ENCODE assay signal across 31 cellular contexts in genomic region chr5:157802747-157803146, GRCh38.
"Had no signal": no experiment of that assay in that cellular context is flagged by ENCODE, and none has a peak within 500 bp of the region (broad histone marks: within the 10 kb centered on the region; RNA-seq: fewer than 3 reads in every experiment).

No MANE protein-coding gene starts in this region.

- H3K4me1 Mint-ChIP-seq: activated CD4-positive, alpha-beta T cell treated with anti-CD3 and anti-CD28 coated beads for 36 hours; activated CD4-positive, alpha-beta T cell treated with anti-CD3 and anti-CD28 coated beads, Interleukin-2, amount 10 ng/mL, durations not matched to agents 24 days and 14 days; activated CD8-positive, alpha-beta memory T cell treated with anti-CD3 and anti-CD28 coated beads, Interleukin-2, amount 10 ng/mL, durations not matched to agents 7 days and 5 days; activated naive CD4-positive, alpha-beta T cell treated with anti-CD3 and anti-CD28 coated beads, Interleukin-2, amount 10 ng/mL, durations not matched to agents 7 days and 5 days; activated naive CD8-positive, alpha-beta T cell treated with anti-CD3 and anti-CD28 coated beads, Interleukin-2, amount 10 ng/mL, durations not matched to agents 7 days and 5 days; brain had no signal

- H3K4me3 Mint-ChIP-seq: activated CD4-positive, alpha-beta memory T cell treated with anti-CD3 and anti-CD28 coated beads for 36 hours; activated CD4-positive, alpha-beta T cell treated with anti-CD3 and anti-CD28 coated beads for 36 hours; activated CD4-positive, alpha-beta T cell treated with anti-CD3 and anti-CD28 coated beads, Interleukin-2, amount 10 ng/mL, durations not matched to agents 24 days and 14 days; activated CD8-positive, alpha-beta memory T cell treated with anti-CD3 and anti-CD28 coated beads, Interleukin-2, amount 10 ng/mL, durations not matched to agents 7 days and 5 days; activated CD8-positive, alpha-beta T cell treated with anti-CD3 and anti-CD28 coated beads, Interleukin-2, amount 10 ng/mL, durations not matched to agents 7 days and 5 days; activated naive CD4-positive, alpha-beta T cell treated with anti-CD3 and anti-CD28 coated beads, Interleukin-2, amount 10 ng/mL, durations not matched to agents 7 days and 5 days; activated naive CD8-positive, alpha-beta T cell treated with anti-CD3 and anti-CD28 coated beads, Interleukin-2, amount 10 ng/mL, durations not matched to agents 7 days and 5 days; activated T-cell treated with anti-CD3 and anti-CD28 coated beads, Interleukin-2, amount 50 U/mL, for 24 hours; activated T-cell treated with anti-CD3 and anti-CD28 coated beads, Interleukin-2, amount 50 U/mL, for 72 hours; brain had no signal

- H3K27ac Mint-ChIP-seq: activated CD4-positive, alpha-beta memory T cell treated with anti-CD3 and anti-CD28 coated beads for 36 hours; activated CD4-positive, alpha-beta T cell treated with anti-CD3 and anti-CD28 coated beads for 36 hours; activated CD4-positive, alpha-beta T cell treated with anti-CD3 and anti-CD28 coated beads, Interleukin-2, amount 10 ng/mL, durations not matched to agents 24 days and 14 days; activated CD8-positive, alpha-beta memory T cell treated with anti-CD3 and anti-CD28 coated beads, Interleukin-2, amount 10 ng/mL, durations not matched to agents 7 days and 5 days; activated CD8-positive, alpha-beta T cell treated with anti-CD3 and anti-CD28 coated beads, Interleukin-2, amount 10 ng/mL, durations not matched to agents 7 days and 5 days; activated naive CD4-positive, alpha-beta T cell treated with anti-CD3 and anti-CD28 coated beads, Interleukin-2, amount 10 ng/mL, durations not matched to agents 7 days and 5 days; activated naive CD4-positive, alpha-beta T cell treated with anti-CD3 and anti-CD28 coated beads, Interleukin-2, amount 50 U/mL, for 72 hours; activated naive CD8-positive, alpha-beta T cell treated with anti-CD3 and anti-CD28 coated beads, Interleukin-2, amount 10 ng/mL, durations not matched to agents 7 days and 5 days; activated T-cell treated with anti-CD3 and anti-CD28 coated beads, Interleukin-2, amount 50 U/mL, for 24 hours; activated T-cell treated with anti-CD3 and anti-CD28 coated beads, Interleukin-2, amount 50 U/mL, for 72 hours; brain had no signal

- ATAC-seq: activated CD4-positive, alpha-beta T cell treated with anti-CD3 and anti-CD28 coated beads for 36 hours; activated CD8-positive, alpha-beta memory T cell treated with anti-CD3 and anti-CD28 coated beads, Interleukin-2, amount 10 ng/mL, durations not matched to agents 7 days and 5 days; activated CD8-positive, alpha-beta T cell treated with anti-CD3 and anti-CD28 coated beads, Interleukin-2, amount 10 ng/mL, durations not matched to agents 7 days and 5 days; activated naive CD4-positive, alpha-beta T cell treated with anti-CD3 and anti-CD28 coated beads, Interleukin-2, amount 50 U/mL, for 72 hours; activated T-cell treated with anti-CD3 and anti-CD28 coated beads, Interleukin-2, amount 50 U/mL, for 72 hours; gastroesophageal sphincter had no signal

- DNase-seq: activated CD4-positive, alpha-beta memory T cell treated with anti-CD3 and anti-CD28 coated beads for 36 hours; activated CD4-positive, alpha-beta T cell treated with anti-CD3 and anti-CD28 coated beads for 36 hours; activated CD4-positive, alpha-beta T cell treated with anti-CD3 and anti-CD28 coated beads, Interleukin-2, amount 10 ng/mL, durations not matched to agents 24 days and 14 days; activated CD4-positive, CD25-positive, alpha-beta regulatory T cell; activated CD4-positive, CD25-positive, alpha-beta regulatory T cell treated with anti-CD3 and anti-CD28 coated beads, Interleukin-2, amount 50 U/mL, for 72 hours; activated CD8-positive, alpha-beta memory T cell treated with anti-CD3 and anti-CD28 coated beads, Interleukin-2, amount 10 ng/mL, durations not matched to agents 7 days and 5 days; activated CD8-positive, alpha-beta memory T cell treated with anti-CD3 and anti-CD28 coated beads, Interleukin-2, amount 50 U/mL, for 48 hours; activated CD8-positive, alpha-beta T cell treated with anti-CD3 and anti-CD28 coated beads, Interleukin-2, amount 10 ng/mL, durations not matched to agents 7 days and 5 days; activated gamma-delta T cell; activated naive CD4-positive, alpha-beta T cell; activated naive CD4-positive, alpha-beta T cell treated with anti-CD3 and anti-CD28 coated beads, Interleukin-2, amount 10 ng/mL, durations not matched to agents 7 days and 5 days; activated naive CD8-positive, alpha-beta T cell treated with anti-CD3 and anti-CD28 coated beads, Interleukin-2, amount 10 ng/mL, durations not matched to agents 7 days and 5 days; activated T-cell treated with anti-CD3 and anti-CD28 coated beads for 4 hours; activated T-cell treated with anti-CD3 and anti-CD28 coated beads, Interleukin-2, amount 50 U/mL, for 24 hours; activated T-cell treated with anti-CD3 and anti-CD28 coated beads, Interleukin-2, amount 50 U/mL, for 72 hours; central memory CD4-positive, alpha-beta T cell; cerebellar nuclear complex; colonic mucosa; effector CD8-positive, alpha-beta T cell; esophagus squamous epithelium; foreskin melanocyte; T-helper 2 cell had no signal

- H3K27ac ChIP-seq: ascending aorta, breast epithelium, cardiac muscle cell, colonic mucosa, epithelial cell of prostate, esophagus squamous epithelium, gastroesophageal sphincter had no signal

- FAIRE-seq: endometrium, endothelial cell of umbilical vein had no signal

- H3K4me1 ChIP-seq: breast epithelium, colonic mucosa, esophagus squamous epithelium had no signal

- H3K27me3 Mint-ChIP-seq: activated CD4-positive, alpha-beta memory T cell treated with anti-CD3 and anti-CD28 coated beads for 36 hours; activated CD4-positive, alpha-beta T cell treated with anti-CD3 and anti-CD28 coated beads for 36 hours; activated CD4-positive, alpha-beta T cell treated with anti-CD3 and anti-CD28 coated beads, Interleukin-2, amount 10 ng/mL, durations not matched to agents 24 days and 14 days; activated CD8-positive, alpha-beta memory T cell treated with anti-CD3 and anti-CD28 coated beads, Interleukin-2, amount 10 ng/mL, durations not matched to agents 7 days and 5 days; activated naive CD4-positive, alpha-beta T cell treated with anti-CD3 and anti-CD28 coated beads, Interleukin-2, amount 10 ng/mL, durations not matched to agents 7 days and 5 days; activated naive CD8-positive, alpha-beta T cell treated with anti-CD3 and anti-CD28 coated beads, Interleukin-2, amount 10 ng/mL, durations not matched to agents 7 days and 5 days; activated T-cell treated with anti-CD3 and anti-CD28 coated beads, Interleukin-2, amount 50 U/mL, for 24 hours; brain had no signal

- H3K27me3 ChIP-seq: ascending aorta, breast epithelium, cardiac muscle cell, colonic mucosa, esophagus squamous epithelium, gastroesophageal sphincter had no signal

- H3K9me3 Mint-ChIP-seq: activated CD4-positive, alpha-beta memory T cell treated with anti-CD3 and anti-CD28 coated beads for 36 hours; activated CD4-positive, alpha-beta T cell treated with anti-CD3 and anti-CD28 coated beads, Interleukin-2, amount 10 ng/mL, durations not matched to agents 24 days and 14 days; activated naive CD4-positive, alpha-beta T cell treated with anti-CD3 and anti-CD28 coated beads, Interleukin-2, amount 10 ng/mL, durations not matched to agents 7 days and 5 days; activated naive CD4-positive, alpha-beta T cell treated with anti-CD3 and anti-CD28 coated beads, Interleukin-2, amount 50 U/mL, for 72 hours; activated naive CD8-positive, alpha-beta T cell treated with anti-CD3 and anti-CD28 coated beads, Interleukin-2, amount 10 ng/mL, durations not matched to agents 7 days and 5 days; activated T-cell treated with anti-CD3 and anti-CD28 coated beads, Interleukin-2, amount 50 U/mL, for 24 hours; activated T-cell treated with anti-CD3 and anti-CD28 coated beads, Interleukin-2, amount 50 U/mL, for 72 hours; brain had no signal

- H3K4me3 ChIP-seq: ascending aorta, breast epithelium, cardiac muscle cell, colonic mucosa, esophagus squamous epithelium, gastroesophageal sphincter had no signal

- H3K9me3 ChIP-seq: ascending aorta, breast epithelium, colonic mucosa, esophagus squamous epithelium, gastroesophageal sphincter had no signal
